15 cellular contexts compared by ENCODE assay signal in genomic region chr11:67703709-67704108, GRCh38. TPM values are rescaled to one million over a fixed set of nuclear protein-coding genes. Genes with fewer than 3 reads are reported as not detected.
"Had no signal": no experiment of that assay in that cellular context is flagged by ENCODE, and none has a peak within 500 bp of the region (broad histone marks: within the 10 kb centered on the region; RNA-seq: fewer than 3 reads in every experiment).

No MANE protein-coding gene starts in this region.

RNA-seq across cellular contexts. Expression of gene ALDH3B2, which starts 29.3 kb away (rescaled TPM):
- total RNA-seq: left ventricle myocardium inferior, mononuclear cell, natural killer cell, occipital lobe, osteocyte, posterior vena cava, psoas muscle, right atrium auricular region, right lobe of liver, skeletal muscle tissue, tibial nerve had no signal
- polyA plus RNA-seq: psoas muscle had no signal

RNA-seq across cellular contexts. Expression of gene ACY3, which starts 53.2 kb away (rescaled TPM):
- total RNA-seq: left ventricle myocardium inferior, mesothelial cell of epicardium, osteocyte, posterior vena cava, psoas muscle, right atrium auricular region, skeletal muscle tissue, smooth muscle cell, temporal lobe, uterus had no signal
- polyA plus RNA-seq: smooth muscle cell had no signal
